In the genomic region with DNA sequence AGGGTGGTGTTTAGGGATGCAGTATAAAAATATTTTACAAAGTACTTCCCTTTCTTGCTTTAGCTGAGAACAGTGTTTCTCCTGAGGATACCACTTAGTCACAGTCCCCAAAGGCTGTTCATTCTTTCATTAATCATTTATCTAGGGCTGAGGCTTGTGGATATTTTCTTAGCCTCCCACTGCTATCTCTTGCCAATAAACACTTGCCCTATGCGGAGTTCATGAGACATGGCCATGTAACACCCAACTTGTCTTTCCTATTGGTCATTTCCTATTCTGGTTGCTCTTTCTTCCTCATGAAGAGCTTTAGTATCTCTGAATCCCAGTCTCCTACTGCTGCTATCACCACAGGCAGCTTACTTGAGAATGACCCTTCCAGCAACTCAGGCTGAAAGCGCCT, we compare ENCODE assay signal across 19 cellular contexts.
DNase-seq lines count a peak whose midpoint lies in the region; ATAC-seq and TF ChIP-seq lines count a peak whose summit lies in the region.
"Had no signal": no experiment of that assay in that cellular context is flagged by ENCODE, and none has a peak within 500 bp of the region (broad histone marks: within the 10 kb centered on the region; RNA-seq: fewer than 3 reads in every experiment).

No MANE protein-coding gene starts in this region.

- H3K9me3 Mint-ChIP-seq in osteocyte (ENCODE audit: unreplicated experiment) = peaks cover 14% of the 10 kb centered on the region
- H3K9me3 Mint-ChIP-seq in CD4-positive, alpha-beta T cell = no peaks in the 10 kb centered on the region
- H3K9me3 Mint-ChIP-seq: activated naive CD4-positive, alpha-beta T cell treated with anti-CD3 and anti-CD28 coated beads, Interleukin-2, amount 10 ng/mL, durations not matched to agents 7 days and 5 days; CD8-positive, alpha-beta T cell had no signal

- TF ChIP-seq CTCF in esophagus muscularis mucosa (IDR thresholded peaks at IDR 0.05) (no peak), osteocyte (IDR thresholded peaks at IDR 0.05) (no peak)
- TF ChIP-seq CTCF in CD4-positive, alpha-beta T cell (IDR thresholded peaks at IDR 0.05) = no peak

- no peaks in the 10 kb centered on the region for H3K27me3 ChIP-seq in esophagus muscularis mucosa
- H3K27me3 ChIP-seq in CD4-positive, alpha-beta T cell (ENCODE audit: control insufficient read depth, insufficient read depth, low read length) = no peaks in the 10 kb centered on the region
- H3K27me3 ChIP-seq: right atrium auricular region, vagina had no signal

- H3K9me3 ChIP-seq in esophagus muscularis mucosa = no peaks in the 10 kb centered on the region
- H3K9me3 ChIP-seq in CD4-positive, alpha-beta T cell (ENCODE audit: control insufficient read depth, low read length) = no peaks in the 10 kb centered on the region
- H3K9me3 ChIP-seq: right atrium auricular region, vagina had no signal

- intact Hi-C loops in esophagus muscularis mucosa (cut with DNase I) = no loop called here
- intact Hi-C loops in CD4-positive, alpha-beta T cell (cut with DNase I, micrococcal nuclease) = no loop called here

- no peak overlapping the region for H3K4me3 ChIP-seq in esophagus muscularis mucosa
- H3K4me3 ChIP-seq: lung, PC-9, right atrium auricular region, vagina had no signal

- no peak overlapping the region for H3K27ac ChIP-seq in esophagus muscularis mucosa (replicated peaks in 1 of 4)
- H3K27ac ChIP-seq in CD4-positive, alpha-beta T cell (ENCODE audit: low read depth, low read length) = no peak overlapping the region
- H3K27ac ChIP-seq: PC-9, right atrium auricular region, vagina had no signal

- CTCF ChIA-PET in CD4-positive, alpha-beta T cell (lab: Charles Lee) = no interaction called here

- H3K4me1 ChIP-seq in esophagus muscularis mucosa = no peaks in the 10 kb centered on the region
- H3K4me1 ChIP-seq: right atrium auricular region, vagina had no signal

- POLR2A ChIA-PET in CD4-positive, alpha-beta T cell (lab: Charles Lee) = no interaction called here

- H3K27ac Mint-ChIP-seq in osteocyte (ENCODE audit: unreplicated experiment) = peak overlapping the region; percentile 25
- H3K27ac Mint-ChIP-seq in CD4-positive, alpha-beta T cell = no peak overlapping the region
- H3K27ac Mint-ChIP-seq: activated naive CD4-positive, alpha-beta T cell treated with anti-CD3 and anti-CD28 coated beads, Interleukin-2, amount 10 ng/mL, durations not matched to agents 7 days and 5 days; CD8-positive, alpha-beta T cell; nephron progenitor cell had no signal

- no peak for TF ChIP-seq POLR2A in esophagus muscularis mucosa (IDR thresholded peaks at IDR 0.05; ENCODE audit: low read depth)

- peaks cover 2% of the 10 kb centered on the region for H3K36me3 Mint-ChIP-seq in osteocyte (ENCODE audit: unreplicated experiment)
- no peaks in the 10 kb centered on the region for H3K36me3 Mint-ChIP-seq in CD4-positive, alpha-beta T cell (ENCODE audit: low read depth)
- H3K36me3 Mint-ChIP-seq: activated naive CD4-positive, alpha-beta T cell treated with anti-CD3 and anti-CD28 coated beads, Interleukin-2, amount 10 ng/mL, durations not matched to agents 7 days and 5 days; CD8-positive, alpha-beta T cell had no signal

- H3K4me3 Mint-ChIP-seq in osteocyte (ENCODE audit: unreplicated experiment) = no peak overlapping the region
- H3K4me3 Mint-ChIP-seq in CD4-positive, alpha-beta T cell = no peak overlapping the region
- H3K4me3 Mint-ChIP-seq: activated naive CD4-positive, alpha-beta T cell treated with anti-CD3 and anti-CD28 coated beads, Interleukin-2, amount 10 ng/mL, durations not matched to agents 7 days and 5 days; CD8-positive, alpha-beta T cell; nephron progenitor cell had no signal

- peak; percentile 22 for DNase-seq in EL
- DNase-seq in LHCN-M2 (ENCODE audit: low read depth) = peak; percentile 22
- DNase-seq in esophagus muscularis mucosa (ENCODE audit: extremely low spot score) = peak; percentile 29
- no peak for DNase-seq in osteocyte (ENCODE audit: extremely low spot score, unreplicated experiment)
- DNase-seq in CD4-positive, alpha-beta T cell = no peak
- DNase-seq in NOMO-1 (lab: John Stamatoyannopoulos, UW; ENCODE audit: unreplicated experiment in 2 of 2) = no peak
- no peak for DNase-seq in SKM-1 (lab: John Stamatoyannopoulos, UW; ENCODE audit: unreplicated experiment)
- DNase-seq: activated CD4-positive, CD25-positive, alpha-beta regulatory T cell; activated naive CD4-positive, alpha-beta T cell treated with anti-CD3 and anti-CD28 coated beads, Interleukin-2, amount 10 ng/mL, durations not matched to agents 7 days and 5 days; CD8-positive, alpha-beta T cell; GDM1; hippocampal formation; nephron progenitor cell; PC-9; stimulated activated naive CD4-positive, alpha-beta T cell treated with Interleukin-2 at 50 U/mL for 16 hours; SW 1271 had no signal

- 74% methylated on average over 2 of the region's 2 CpGs for WGBS in esophagus muscularis mucosa

- H3K36me3 ChIP-seq in esophagus muscularis mucosa = no peaks in the 10 kb centered on the region
- H3K36me3 ChIP-seq: right atrium auricular region, vagina had no signal

- no peak for ATAC-seq in CD4-positive, alpha-beta T cell (ENCODE audit: poor library complexity)
- ATAC-seq: CD8-positive, alpha-beta T cell had no signal

- TF ChIP-seq EP300 in esophagus muscularis mucosa (IDR thresholded peaks at IDR 0.05) = no peak

- peaks cover 12% of the 10 kb centered on the region for H3K4me1 Mint-ChIP-seq in osteocyte (ENCODE audit: unreplicated experiment)
- no peaks in the 10 kb centered on the region for H3K4me1 Mint-ChIP-seq in CD4-positive, alpha-beta T cell (ENCODE audit: low read depth)
- H3K4me1 Mint-ChIP-seq: activated naive CD4-positive, alpha-beta T cell treated with anti-CD3 and anti-CD28 coated beads, Interleukin-2, amount 10 ng/mL, durations not matched to agents 7 days and 5 days; nephron progenitor cell had no signal

- no peaks in the 10 kb centered on the region for H3K27me3 Mint-ChIP-seq in osteocyte (ENCODE audit: unreplicated experiment)
- H3K27me3 Mint-ChIP-seq in CD4-positive, alpha-beta T cell = no peaks in the 10 kb centered on the region
- H3K27me3 Mint-ChIP-seq: activated naive CD4-positive, alpha-beta T cell treated with anti-CD3 and anti-CD28 coated beads, Interleukin-2, amount 10 ng/mL, durations not matched to agents 7 days and 5 days had no signal

Comparison
In these comparisons a context has a peak if more than half of its experiments do, and no peak if none do; other contexts are left out.
1. DNase-seq: peak in EL (single experiment), LHCN-M2 (single experiment) and esophagus muscularis mucosa (single experiment); none in osteocyte (single experiment), CD4-positive, alpha-beta T cell (0 of 10), NOMO-1 (0 of 2) and SKM-1 (single experiment).